Comparison of ENCODE assay signal across 20 cellular contexts in genomic region chr4:169770411-169770810, GRCh38. TPM values are rescaled to one million over a fixed set of nuclear protein-coding genes. Genes with fewer than 3 reads are reported as not detected.
DNase-seq lines count a peak whose midpoint lies in the region; TF ChIP-seq lines count a peak whose summit lies in the region.
"Had no signal": no experiment of that assay in that cellular context is flagged by ENCODE, and none has a peak within 500 bp of the region (broad histone marks: within the 10 kb centered on the region; RNA-seq: fewer than 3 reads in every experiment).

No MANE protein-coding gene starts in this region.

- H3K9me3 ChIP-seq in BLaER1 (peaks cover 12% of the 10 kb centered on the region), adipocyte (ENCODE audit: control insufficient read depth, low read length) (no peaks in the 10 kb centered on the region), GM23248 (ENCODE audit: low read depth) (no peaks in the 10 kb centered on the region)
- H3K9me3 ChIP-seq: Caco-2, Peyer's patch had no signal

- H3K4me2 ChIP-seq in BLaER1 (peak overlapping the region; percentile 41), GM23248 (ENCODE audit: unreplicated experiment) (no peak overlapping the region)
- H3K4me2 ChIP-seq: KMS-11 had no signal

- peaks cover 20% of the 10 kb centered on the region for H3K4me1 ChIP-seq in BLaER1
- H3K4me1 ChIP-seq in adipocyte (ENCODE audit: control insufficient read depth, insufficient read depth, low read length): peaks cover 13% of the 10 kb centered on the region
- H3K4me1 ChIP-seq in GM23248 (ENCODE audit: insufficient read depth): no peaks in the 10 kb centered on the region
- H3K4me1 ChIP-seq: Caco-2 had no signal

- peaks cover 3% of the 10 kb centered on the region for H3K27me3 Mint-ChIP-seq in nephron (ENCODE audit: low read depth)

- no peak overlapping the region for H3K4me3 Mint-ChIP-seq in nephron
- H3K4me3 Mint-ChIP-seq: CD4-positive, CD25-positive, alpha-beta regulatory T cell had no signal

- TF ChIP-seq CTCF in nephron (IDR thresholded peaks at IDR 0.05; ENCODE audit: unreplicated experiment in 3 of 3): no peak

- H3K27ac ChIP-seq in BLaER1: no peak overlapping the region
- no peak overlapping the region for H3K27ac ChIP-seq in GM23248
- H3K27ac ChIP-seq: KMS-11, Peyer's patch had no signal

- in situ Hi-C loops in GM23248 (cut with MboI): no loop called here

- H3K27me3 ChIP-seq in BLaER1 (0 out of 2 replicates have a peak, but pooled peaks cover 6% of the 10 kb centered on the region), adipocyte (replicated peaks; ENCODE audit: control insufficient read depth, insufficient read depth, low read length) (peaks cover 13% of the 10 kb centered on the region), GM23248 (replicated peaks; ENCODE audit: insufficient read depth) (peaks cover 6% of the 10 kb centered on the region; the same call in 1 of the 2 replicates)
- H3K27me3 ChIP-seq: Peyer's patch had no signal

- H3K36me3 ChIP-seq in BLaER1 (no peaks in the 10 kb centered on the region), adipocyte (ENCODE audit: control insufficient read depth, insufficient read depth, low read length, severe bottlenecking) (no peaks in the 10 kb centered on the region), GM23248 (ENCODE audit: low read depth) (no peaks in the 10 kb centered on the region)
- H3K36me3 ChIP-seq: Peyer's patch had no signal

- H3K36me3 Mint-ChIP-seq in nephron (ENCODE audit: low read depth): no peaks in the 10 kb centered on the region
- H3K36me3 Mint-ChIP-seq: CD4-positive, CD25-positive, alpha-beta regulatory T cell had no signal

- no peaks in the 10 kb centered on the region for H3K9me3 Mint-ChIP-seq in nephron

- no peaks in the 10 kb centered on the region for H4K20me1 ChIP-seq in BLaER1
- H4K20me1 ChIP-seq in GM23248 (ENCODE audit: insufficient read depth): no peaks in the 10 kb centered on the region

- no peaks in the 10 kb centered on the region for H3K79me2 ChIP-seq in GM23248 (ENCODE audit: insufficient read depth)

- H3K4me3 ChIP-seq in BLaER1 (no peak overlapping the region), adipocyte (ENCODE audit: low read length) (no peak overlapping the region), GM23248 (no peak overlapping the region)
- H3K4me3 ChIP-seq: Peyer's patch had no signal

- H3K4me1 Mint-ChIP-seq in nephron: peaks cover 16% of the 10 kb centered on the region

- H3K9ac ChIP-seq in BLaER1: no peak overlapping the region
- no peak overlapping the region for H3K9ac ChIP-seq in adipocyte (ENCODE audit: low read length)
- no peak overlapping the region for H3K9ac ChIP-seq in GM23248
- H3K9ac ChIP-seq: KMS-11 had no signal

- no peaks in the 10 kb centered on the region for H3K9me2 ChIP-seq in GM23248 (ENCODE audit: insufficient read depth)

- H2AFZ ChIP-seq in GM23248: no peak overlapping the region

- H3K27ac Mint-ChIP-seq in nephron: peak overlapping the region; percentile 31 to 43 (median 35)
- H3K27ac Mint-ChIP-seq: CD4-positive, CD25-positive, alpha-beta regulatory T cell had no signal

- DNase-seq in adipocyte (ENCODE audit: low read depth) (peak; percentile 19), fibroblast of peridontal ligament (ENCODE audit: extremely low read depth) (peak; percentile 18), NCI-H1417 (lab: John Stamatoyannopoulos, UW) (no peak), retina (no peak), GM23248 (no peak)
- DNase-seq in activated CD4-positive, alpha-beta T cell treated with anti-CD3 and anti-CD28 coated beads for 4 hours: no peak
- DNase-seq: AML-193; Caco-2; CD4-positive, CD25-positive, alpha-beta regulatory T cell; DMS153; NCI-H1048; NCI-H1694; NCI-H2107; NCI-H2227 treated with DMSO at 0.1 percent for 48 hours; NCI-H524; Peyer's patch; Right ventricle myocardium superior had no signal

- H3F3A ChIP-seq in GM23248 (ENCODE audit: insufficient read depth): no peaks in the 10 kb centered on the region

RNA-seq across cellular contexts. Expression of gene HPF1, which starts 12.7 kb away (rescaled TPM):
- total RNA-seq in GM23248 (2014; rRNA removed; shearing (Covaris generic)): 21.8 and 40.5 TPM in 2 replicates
- polyA plus RNA-seq in GM23248 (2016; fragmentation: Nextera tagmentation; extraction: Ambion mirVana): 44.4 and 54.1 TPM in 2 replicates

Comparison
In these comparisons a context has a peak if more than half of its experiments do, and no peak if none do; other contexts are left out.
1. DNase-seq: peak in adipocyte (single experiment) and fibroblast of peridontal ligament (single experiment); none in NCI-H1417 (0 of 3), retina (single experiment), activated CD4-positive, alpha-beta T cell treated with anti-CD3 and anti-CD28 coated beads for 4 hours (0 of 2) and GM23248 (single experiment).